ENCODE assay signal across 1 cellular context in the genomic region with DNA sequence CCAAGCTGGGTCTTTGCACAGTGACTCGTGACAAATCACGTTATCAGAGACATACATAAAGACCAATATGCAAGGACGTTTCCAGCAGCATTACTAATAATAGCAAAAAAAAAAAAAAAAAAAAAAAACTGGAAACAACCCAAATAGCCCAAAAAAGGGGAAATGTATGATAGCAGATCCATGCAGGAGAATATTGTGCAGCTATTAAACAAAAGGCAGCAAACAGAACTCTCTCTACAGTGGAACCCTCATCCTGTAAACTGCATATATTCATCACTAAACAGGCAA.
TF ChIP-seq lines count a peak whose summit lies in the region.

No MANE protein-coding gene starts in this region.

TF ChIP-seq in WTC11, 78 proteins besides CTCF, POLR2A, EP300 and RAD21 (continued from another document):
- TF ChIP-seq ZNF532 (CRISPR knock-in tag; IDR thresholded peaks at IDR 0.05; ENCODE audit: borderline replicate concordance) (no peak), AR (CRISPR knock-in tag; IDR thresholded peaks at IDR 0.05) (no peak)
